9 cellular contexts compared by ENCODE assay signal in the genomic region with DNA sequence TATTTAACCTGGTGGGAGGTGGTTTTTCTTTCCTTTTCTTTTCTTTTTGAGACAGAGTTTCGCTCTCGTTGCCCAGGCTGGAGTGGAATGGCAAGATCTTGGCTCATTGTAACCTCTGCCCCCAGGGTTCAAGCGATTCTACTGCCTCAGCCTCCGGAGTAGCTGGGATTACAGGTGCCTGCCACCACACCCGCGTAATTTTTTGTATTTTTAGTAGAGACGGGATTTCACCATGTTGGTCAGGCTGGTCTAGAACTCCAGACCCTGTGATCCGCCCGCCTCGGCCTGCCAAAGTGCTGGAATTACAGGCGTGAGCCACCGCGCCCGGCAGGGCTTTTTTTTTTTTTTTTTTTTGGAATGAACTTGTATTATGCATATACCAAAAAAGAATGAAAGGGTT. TPM values are rescaled to one million over a fixed set of nuclear protein-coding genes. Genes with fewer than 3 reads are reported as not detected.
A peak's percentile ranks its signal among the peaks of the same experiment; 100 is the strongest.
DNase-seq lines count a peak whose midpoint lies in the region; ATAC-seq and TF ChIP-seq lines count a peak whose summit lies in the region.
"Not testable (repeated sequence)": the region's sequence is repeated elsewhere in the genome, so short reads cannot be mapped to it uniquely, and the experiment has no call there.
"Had no signal": no experiment of that assay in that cellular context is flagged by ENCODE, and none has a peak within 500 bp of the region (broad histone marks: within the 10 kb centered on the region; RNA-seq: fewer than 3 reads in every experiment).

No MANE protein-coding gene starts in this region.

- H3K9me3 Mint-ChIP-seq in CD4-positive, CD25-positive, alpha-beta regulatory T cell; activated naive CD4-positive, alpha-beta T cell treated with anti-CD3 and anti-CD28 coated beads, Interleukin-2, amount 10 ng/mL, durations not matched to agents 7 days and 5 days; neural crest cell: not testable (repeated sequence)

- TF ChIP-seq CTCF in HL-60 (IDR thresholded peaks at IDR 0.05; ENCODE audit: insufficient read depth, low read length); neural crest cell (conservative IDR thresholded peaks at IDR 0.05); suprapubic skin (IDR thresholded peaks at IDR 0.05): not testable (repeated sequence)

- 38% methylated on average over 14 of the region's 14 CpGs for WGBS in suprapubic skin

- not testable (repeated sequence) for H3K27ac ChIP-seq in CD4-positive, CD25-positive, alpha-beta regulatory T cell (ENCODE audit: insufficient read depth, low read length, poor library complexity, severe bottlenecking); HL-60 (replicated peaks); SK-N-MC; effector memory CD4-positive, alpha-beta T cell (ENCODE audit: insufficient read depth, low read length, poor library complexity, severe bottlenecking); suprapubic skin

- H3K9ac ChIP-seq in SK-N-MC (ENCODE audit: insufficient read length) (peak overlapping the region; percentile 96), iPS-15b (ENCODE audit: low read depth, low read length) (peak overlapping the region; percentile 83)

- CTCF ChIA-PET in activated naive CD4-positive, alpha-beta T cell treated with anti-CD3 and anti-CD28 coated beads, Interleukin-2, amount 10 ng/mL, durations not matched to agents 7 days and 5 days (lab: Charles Lee) = interaction anchor here (1.0 to 1.1 kb wide), 2 partner anchors 24 to 161 kb away, joined by 3 to 4 read pairs; no protein-coding TSS in a partner anchor

- H3K9me3 ChIP-seq in CD4-positive, CD25-positive, alpha-beta regulatory T cell (ENCODE audit: control insufficient read depth in 2 of 2, low read length in 2 of 2); SK-N-MC (ENCODE audit: low read depth, low read length); effector memory CD4-positive, alpha-beta T cell (ENCODE audit: control insufficient read depth, low read length); iPS-15b (ENCODE audit: control insufficient read depth, insufficient read depth, low read length); suprapubic skin: not testable (repeated sequence)

- H3K4me3 Mint-ChIP-seq in CD4-positive, CD25-positive, alpha-beta regulatory T cell = peak overlapping the region; percentile 95 to 98 (median 96)
- H3K4me3 Mint-ChIP-seq in activated naive CD4-positive, alpha-beta T cell treated with anti-CD3 and anti-CD28 coated beads, Interleukin-2, amount 10 ng/mL, durations not matched to agents 7 days and 5 days = peak overlapping the region; percentile 98
- peak overlapping the region; percentile 99 for H3K4me3 Mint-ChIP-seq in neural crest cell

- not testable (repeated sequence) for H3K27me3 Mint-ChIP-seq in CD4-positive, CD25-positive, alpha-beta regulatory T cell; activated naive CD4-positive, alpha-beta T cell treated with anti-CD3 and anti-CD28 coated beads, Interleukin-2, amount 10 ng/mL, durations not matched to agents 7 days and 5 days; neural crest cell (ENCODE audit: low read depth)

- not testable (repeated sequence) for H3K27me3 ChIP-seq in CD4-positive, CD25-positive, alpha-beta regulatory T cell (ENCODE audit: control insufficient read depth, insufficient read depth, low read length); HL-60 (ENCODE audit: insufficient read depth, poor library complexity, severe bottlenecking); effector memory CD4-positive, alpha-beta T cell (replicated peaks; ENCODE audit: control insufficient read depth, insufficient read depth, low read length, poor library complexity, severe bottlenecking); iPS-15b (ENCODE audit: control insufficient read depth, insufficient read depth, low read length); suprapubic skin

- ATAC-seq in CD4-positive, CD25-positive, alpha-beta regulatory T cell (ENCODE audit: low read depth in 2 of 2) = not testable (repeated sequence)

- not testable (repeated sequence) for H3K36me3 ChIP-seq in CD4-positive, CD25-positive, alpha-beta regulatory T cell (ENCODE audit: control insufficient read depth, insufficient read depth, low read length); SK-N-MC (ENCODE audit: insufficient read depth, low read length); effector memory CD4-positive, alpha-beta T cell (ENCODE audit: control insufficient read depth, insufficient read depth, low read length); iPS-15b (ENCODE audit: control insufficient read depth, insufficient read depth, low read length); suprapubic skin

- peak overlapping the region in 1 of 3 donors; percentile 95 for H3K27ac Mint-ChIP-seq in CD4-positive, CD25-positive, alpha-beta regulatory T cell
- H3K27ac Mint-ChIP-seq in activated naive CD4-positive, alpha-beta T cell treated with anti-CD3 and anti-CD28 coated beads, Interleukin-2, amount 10 ng/mL, durations not matched to agents 7 days and 5 days; neural crest cell (ENCODE audit: unreplicated experiment): not testable (repeated sequence)

- not testable (repeated sequence) for TF ChIP-seq EP300 in suprapubic skin (IDR thresholded peaks at IDR 0.05)

- peaks cover 13 to 61% (median 45%) of the 10 kb centered on the region in 4 donors for H3K4me1 Mint-ChIP-seq in CD4-positive, CD25-positive, alpha-beta regulatory T cell
- H3K4me1 Mint-ChIP-seq in activated naive CD4-positive, alpha-beta T cell treated with anti-CD3 and anti-CD28 coated beads, Interleukin-2, amount 10 ng/mL, durations not matched to agents 7 days and 5 days = peaks cover 59% of the 10 kb centered on the region
- H3K4me1 Mint-ChIP-seq in neural crest cell = peaks cover 42% of the 10 kb centered on the region

- not testable (repeated sequence) for H3K36me3 Mint-ChIP-seq in CD4-positive, CD25-positive, alpha-beta regulatory T cell; neural crest cell (ENCODE audit: low read depth)
- H3K36me3 Mint-ChIP-seq in activated naive CD4-positive, alpha-beta T cell treated with anti-CD3 and anti-CD28 coated beads, Interleukin-2, amount 10 ng/mL, durations not matched to agents 7 days and 5 days = peaks cover 20% of the 10 kb centered on the region

- not testable (repeated sequence) for TF ChIP-seq POLR2A in suprapubic skin (IDR thresholded peaks at IDR 0.05)

- not testable (repeated sequence) for DNase-seq in CD4-positive, CD25-positive, alpha-beta regulatory T cell; SK-N-MC (ENCODE audit: low read depth, low spot score); activated naive CD4-positive, alpha-beta T cell treated with anti-CD3 and anti-CD28 coated beads, Interleukin-2, amount 10 ng/mL, durations not matched to agents 7 days and 5 days; effector memory CD4-positive, alpha-beta T cell; neural crest cell (ENCODE audit: low read depth, low spot score); suprapubic skin (ENCODE audit: low spot score in 2 of 2)
- DNase-seq in HL-60 (ENCODE audit: low read depth in 1 of 2, low spot score in 1 of 2) = peak in 1 of 2 experiments; percentile 2

- peak overlapping the region; percentile 85 for H3K4me3 ChIP-seq in CD4-positive, CD25-positive, alpha-beta regulatory T cell (ENCODE audit: low read depth, low read length)
- H3K4me3 ChIP-seq in HL-60 (replicated peaks; ENCODE audit: insufficient read depth, low read length) = peak overlapping the region; percentile 83
- H3K4me3 ChIP-seq in SK-N-MC = peak overlapping the region; percentile 90
- peak overlapping the region; percentile 90 for H3K4me3 ChIP-seq in effector memory CD4-positive, alpha-beta T cell (ENCODE audit: insufficient read depth, low read depth, low read length, poor library complexity, severe bottlenecking)
- H3K4me3 ChIP-seq in iPS-15b (ENCODE audit: low read depth, low read length) = peak overlapping the region; percentile 89
- H3K4me3 ChIP-seq in suprapubic skin = peak overlapping the region; percentile 74

- peaks cover 16% of the 10 kb centered on the region for H3K4me1 ChIP-seq in CD4-positive, CD25-positive, alpha-beta regulatory T cell (ENCODE audit: control insufficient read depth, insufficient read depth, low read length, poor library complexity, severe bottlenecking)
- not testable (repeated sequence) for H3K4me1 ChIP-seq in effector memory CD4-positive, alpha-beta T cell (ENCODE audit: control insufficient read depth, insufficient read depth, low read length, poor library complexity, severe bottlenecking); iPS-15b (ENCODE audit: control insufficient read depth, insufficient read depth, low read length)
- H3K4me1 ChIP-seq in suprapubic skin = peaks cover 32% of the 10 kb centered on the region

RNA-seq across cellular contexts. Expression of gene ACACA, which starts 1.1 kb away (rescaled TPM):
- total RNA-seq in CD4-positive, CD25-positive, alpha-beta regulatory T cell = 42.9 TPM
- 1 to 10 TPM; 7.4 to 9.8 (median 9.5) TPM for polyA plus RNA-seq in CD4-positive, CD25-positive, alpha-beta regulatory T cell
- total RNA-seq in neural crest cell = 193 and 211 TPM in 2 replicates
- total RNA-seq in suprapubic skin = 10 to 100 TPM; 47.9 to 56.2 (median 51.4) TPM

RNA-seq across cellular contexts. Expression of gene TADA2A, which starts 1.2 kb away (rescaled TPM):
- 20.2 TPM for total RNA-seq in CD4-positive, CD25-positive, alpha-beta regulatory T cell
- polyA plus RNA-seq in CD4-positive, CD25-positive, alpha-beta regulatory T cell = 10 to 100 TPM in 1 of 4 donors, 1 to 10 TPM in 3; 6.3 to 11.1 (median 6.5) TPM
- total RNA-seq in neural crest cell (31.0 and 36.5 TPM in 2 replicates), suprapubic skin (10 to 100 TPM; 10.5 to 39.3 (median 16.1) TPM)

RNA-seq across cellular contexts. Expression of gene C17orf78, which starts 29.7 kb away (rescaled TPM):
- total RNA-seq in CD4-positive, CD25-positive, alpha-beta regulatory T cell = not detected
- polyA plus RNA-seq in CD4-positive, CD25-positive, alpha-beta regulatory T cell = under 1 TPM in 1 of 4 donors, not detected in 3; 0.09 TPM
- not detected in 2 replicates for total RNA-seq in neural crest cell
- not detected for total RNA-seq in suprapubic skin
- total RNA-seq: SK-MEL-5 had no signal
